ENCODE assay signal across 6 cellular contexts in the genomic region with DNA sequence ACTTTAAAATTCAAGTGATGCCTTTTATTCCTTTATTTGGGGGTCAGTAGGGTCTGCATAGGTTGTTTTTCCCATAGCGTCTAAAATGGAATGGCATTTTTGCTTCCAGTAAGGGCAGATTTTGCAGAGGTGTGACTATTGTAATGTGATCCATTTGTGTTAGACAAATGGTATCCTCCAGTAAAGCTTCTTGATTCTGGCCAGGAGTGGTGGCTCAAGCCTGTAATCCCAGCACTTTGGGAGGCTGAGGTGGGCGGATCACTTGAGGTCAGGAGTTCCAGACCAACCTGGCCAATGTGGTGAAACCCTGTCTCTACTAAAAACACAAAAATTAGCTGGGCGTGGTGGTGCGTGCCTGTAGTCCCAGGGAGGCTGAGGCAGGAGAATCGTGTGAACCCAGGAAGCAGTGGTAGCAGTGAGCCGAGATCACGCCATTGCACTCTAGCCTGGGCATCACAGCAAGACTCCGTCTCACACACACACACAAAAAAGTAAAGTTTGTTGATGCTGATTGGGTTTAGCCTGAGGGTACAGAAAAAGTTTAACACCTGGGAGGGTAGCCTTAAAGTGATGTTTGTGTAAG. TPM values are rescaled to one million over a fixed set of nuclear protein-coding genes. Genes with fewer than 3 reads are reported as not detected.
A peak's percentile ranks its signal among the peaks of the same experiment; 100 is the strongest.
DNase-seq lines count a peak whose midpoint lies in the region; TF ChIP-seq lines count a peak whose summit lies in the region.
"Not testable (repeated sequence)": the region's sequence is repeated elsewhere in the genome, so short reads cannot be mapped to it uniquely, and the experiment has no call there.

No MANE protein-coding gene starts in this region.

- not testable (repeated sequence) for H4K5ac ChIP-seq in H9 (ENCODE audit: insufficient read length, low read depth, low read length)

- H2AFZ ChIP-seq in H9 (ENCODE audit: low read length); osteoblast (ENCODE audit: low read length): not testable (repeated sequence)

- POLR2A ChIA-PET in activated CD4-positive, alpha-beta memory T cell treated with anti-CD3 and anti-CD28 coated beads, Interleukin-2, amount 10 ng/mL, durations not matched to agents 7 days and 5 days (lab: Charles Lee) = interaction anchor here (0.6 to 6.4 kb wide), 14 partner anchors 9 to 157 kb away, joined by 3 to 95 read pairs (median 4); partner anchors contain the start of genes C6orf47, CLIC1, DDAH2 and GPANK1

- not testable (repeated sequence) for H4K91ac ChIP-seq in H9 (ENCODE audit: insufficient read length, low read depth, low read length)

- CTCF ChIA-PET in activated CD4-positive, alpha-beta memory T cell treated with anti-CD3 and anti-CD28 coated beads, Interleukin-2, amount 10 ng/mL, durations not matched to agents 7 days and 5 days (lab: Charles Lee) = interaction anchor here (0.8 to 2.3 kb wide), 12 partner anchors 9 to 277 kb away, joined by 3 to 14 read pairs (median 4); partner anchors contain the start of genes DDAH2, DDX39B, HSPA1B and LSM2

- H2BK12ac ChIP-seq in H9 (ENCODE audit: insufficient read length, low read depth, low read length) = not testable (repeated sequence)

- H3K9me3 ChIP-seq in H9 (ENCODE audit: control insufficient read depth, low read depth, low read length); iPS-18a (ENCODE audit: control insufficient read depth, low read depth, low read length); osteoblast (ENCODE audit: low read depth, low read length): not testable (repeated sequence)

- H3K4me1 Mint-ChIP-seq in H9 (peaks cover 35 to 38% of the 10 kb centered on the region in 2 experiments), type B pancreatic cell (ENCODE audit: unreplicated experiment) (peaks cover 22% of the 10 kb centered on the region)
- peaks cover 48% of the 10 kb centered on the region for H3K4me1 Mint-ChIP-seq in activated CD4-positive, alpha-beta memory T cell treated with anti-CD3 and anti-CD28 coated beads, Interleukin-2, amount 10 ng/mL, durations not matched to agents 7 days and 5 days

- H2BK120ac ChIP-seq in H9 (ENCODE audit: low read depth, low read length, poor library complexity, severe bottlenecking) = not testable (repeated sequence)

- H3K27ac ChIP-seq in H9 (ENCODE audit: insufficient read length, low read depth, low read length); iPS-18a (ENCODE audit: low read length): not testable (repeated sequence)
- H3K27ac ChIP-seq in cingulate gyrus (ENCODE audit: low read depth, low read length) (peak overlapping the region; percentile 86), osteoblast (ENCODE audit: low read depth, low read length) (peak overlapping the region; percentile 12)

- H2BK20ac ChIP-seq in H9 (ENCODE audit: low read depth, low read length, poor library complexity, severe bottlenecking) = not testable (repeated sequence)

- H3T11ph ChIP-seq in H9 (ENCODE audit: low read length) = not testable (repeated sequence)

- no CpG with 5 or more reads among the region's 8 CpGs for WGBS in H9 (ENCODE audit: extremely low coverage, insufficient read length, low lambda C conversion rate)

- H3K23me2 ChIP-seq in H9 (ENCODE audit: insufficient read length, low read depth, low read length, poor library complexity, severe bottlenecking) = peaks cover 18% of the 10 kb centered on the region

- not testable (repeated sequence) for H3K4ac ChIP-seq in H9 (ENCODE audit: low read depth, low read length)

- H3K4me3 ChIP-seq in iPS-18a (ENCODE audit: low read length) = peak overlapping the region; percentile 6
- peak overlapping the region; percentile 67 for H3K4me3 ChIP-seq in osteoblast (ENCODE audit: insufficient read depth, low read length)

- not testable (repeated sequence) for DNase-seq in H9; activated CD4-positive, alpha-beta memory T cell treated with anti-CD3 and anti-CD28 coated beads, Interleukin-2, amount 10 ng/mL, durations not matched to agents 7 days and 5 days; type B pancreatic cell (ENCODE audit: extremely low spot score, unreplicated experiment)
- peak; percentile 78 for DNase-seq in osteoblast (ENCODE audit: insufficient read length, low spot score, missing footprints)

- not testable (repeated sequence) for H3K79me1 ChIP-seq in H9 (ENCODE audit: insufficient read depth, low read depth, low read length, poor library complexity, severe bottlenecking)

- not testable (repeated sequence) for H2AK5ac ChIP-seq in H9 (ENCODE audit: insufficient read length, low read length)

- not testable (repeated sequence) for H3K56ac ChIP-seq in H9 (ENCODE audit: insufficient read length, low read depth, low read length)

- not testable (repeated sequence) for H3K14ac ChIP-seq in H9 (ENCODE audit: insufficient read depth, low read length)

- not testable (repeated sequence) for H3K27ac Mint-ChIP-seq in H9
- H3K27ac Mint-ChIP-seq in activated CD4-positive, alpha-beta memory T cell treated with anti-CD3 and anti-CD28 coated beads, Interleukin-2, amount 10 ng/mL, durations not matched to agents 7 days and 5 days = peak overlapping the region; percentile 96
- peak overlapping the region; percentile 9 for H3K27ac Mint-ChIP-seq in type B pancreatic cell

- H3K23ac ChIP-seq in H9 (ENCODE audit: insufficient read length, low read depth, low read length) = not testable (repeated sequence)

- H4K8ac ChIP-seq in H9 (replicated peaks; ENCODE audit: insufficient read length, low read depth, low read length) = not testable (repeated sequence)

- not testable (repeated sequence) for H3K4me1 ChIP-seq in H9 (ENCODE audit: insufficient read depth, low read length)
- H3K4me1 ChIP-seq in iPS-18a (ENCODE audit: control insufficient read depth, low read depth, low read length) (peaks cover 15% of the 10 kb centered on the region), osteoblast (ENCODE audit: insufficient read depth, low read length) (peaks cover 32% of the 10 kb centered on the region)

- not testable (repeated sequence) for TF ChIP-seq CTCF in H9 (conservative IDR thresholded peaks at IDR 0.05); osteoblast (IDR thresholded peaks at IDR 0.05; ENCODE audit: extremely low read depth, low read depth, low read length); type B pancreatic cell (conservative IDR thresholded peaks at IDR 0.05)

- not testable (repeated sequence) for H3K79me2 ChIP-seq in H9 (ENCODE audit: insufficient read depth, low read length); osteoblast (ENCODE audit: insufficient read depth, low read length)

- H3K36me3 ChIP-seq in iPS-18a (ENCODE audit: control insufficient read depth, low read depth, low read length); osteoblast (ENCODE audit: insufficient read depth, low read length): not testable (repeated sequence)

- peaks cover 3 to 10% (median 6%) of the 10 kb centered on the region in 3 experiments; a peak in 5 of 7 replicates for H3K36me3 Mint-ChIP-seq in H9 (ENCODE audit: insufficient read depth in 1 of 3, low read depth in 3 of 3)
- peaks cover 18% of the 10 kb centered on the region for H3K36me3 Mint-ChIP-seq in activated CD4-positive, alpha-beta memory T cell treated with anti-CD3 and anti-CD28 coated beads, Interleukin-2, amount 10 ng/mL, durations not matched to agents 7 days and 5 days (ENCODE audit: low read depth)
- H3K36me3 Mint-ChIP-seq in type B pancreatic cell = not testable (repeated sequence)

- not testable (repeated sequence) for H3K27me3 ChIP-seq in H9 (ENCODE audit: insufficient read depth, low read length); iPS-18a (ENCODE audit: control insufficient read depth, insufficient read depth, low read length); osteoblast (ENCODE audit: insufficient read depth, low read length)

- H2BK5ac ChIP-seq in H9 (ENCODE audit: insufficient read length, low read length) = not testable (repeated sequence)

- H3K4me2 ChIP-seq in H9 (ENCODE audit: insufficient read depth, insufficient read length, low read length) (peak overlapping the region; percentile 28), osteoblast (ENCODE audit: insufficient read depth, low read length) (peak overlapping the region; percentile 85)

- not testable (repeated sequence) for H3K18ac ChIP-seq in H9 (ENCODE audit: insufficient read length, low read depth, low read length)

- not testable (repeated sequence) for H3K9ac ChIP-seq in H9 (ENCODE audit: extremely low read depth, insufficient read length, low read length); iPS-18a (ENCODE audit: low read length)

- not testable (repeated sequence) for H3K27me3 Mint-ChIP-seq in H9 (ENCODE audit: low read depth); activated CD4-positive, alpha-beta memory T cell treated with anti-CD3 and anti-CD28 coated beads, Interleukin-2, amount 10 ng/mL, durations not matched to agents 7 days and 5 days; type B pancreatic cell

- H3K4me3 Mint-ChIP-seq in H9 = peak overlapping the region; percentile 38 to 67
- peak overlapping the region; percentile 91 for H3K4me3 Mint-ChIP-seq in activated CD4-positive, alpha-beta memory T cell treated with anti-CD3 and anti-CD28 coated beads, Interleukin-2, amount 10 ng/mL, durations not matched to agents 7 days and 5 days
- H3K4me3 Mint-ChIP-seq in type B pancreatic cell = peak overlapping the region; percentile 52

- H4K20me1 ChIP-seq in H9 (ENCODE audit: control insufficient read depth, insufficient read depth, insufficient read length); osteoblast (ENCODE audit: insufficient read depth, low read length): not testable (repeated sequence)

- not testable (repeated sequence) for H3K9me3 Mint-ChIP-seq in H9; activated CD4-positive, alpha-beta memory T cell treated with anti-CD3 and anti-CD28 coated beads, Interleukin-2, amount 10 ng/mL, durations not matched to agents 7 days and 5 days; type B pancreatic cell

- H2BK15ac ChIP-seq in H9 (ENCODE audit: low read depth, low read length) = not testable (repeated sequence)

RNA-seq across cellular contexts. Expression of gene HSPA1A, which starts 2.7 kb away (rescaled TPM):
- total RNA-seq in H9 (2021) (51.2 and 51.7 TPM in 2 replicates), osteoblast (33.3 and 36.9 TPM in 2 replicates), type B pancreatic cell (ENCODE audit: low replicate concordance) (45.7 and 54.7 TPM in 2 replicates)
- total RNA-seq in activated CD4-positive, alpha-beta memory T cell treated with anti-CD3 and anti-CD28 coated beads, Interleukin-2, amount 10 ng/mL, durations not matched to agents 7 days and 5 days = 100 to 1,000 TPM; 147 to 151 TPM

RNA-seq across cellular contexts. Expression of gene HSPA1L, which starts 2.9 kb away (rescaled TPM):
- total RNA-seq in H9 (2021) = 1.6 and 2.5 TPM in 2 replicates
- total RNA-seq in activated CD4-positive, alpha-beta memory T cell treated with anti-CD3 and anti-CD28 coated beads, Interleukin-2, amount 10 ng/mL, durations not matched to agents 7 days and 5 days = 1 to 10 TPM; 2.8 to 3.0 TPM
- total RNA-seq in osteoblast = 0.29 and 0.72 TPM in 2 replicates
- 1.8 and 1.9 TPM in 2 replicates for total RNA-seq in type B pancreatic cell (ENCODE audit: low replicate concordance)

RNA-seq across cellular contexts. Expression of gene HSPA1B, which starts 9.5 kb away (rescaled TPM):
- 85.1 and 90.5 TPM in 2 replicates for total RNA-seq in H9 (2021)
- 10 to 100 TPM; 60.6 to 62.6 TPM for total RNA-seq in activated CD4-positive, alpha-beta memory T cell treated with anti-CD3 and anti-CD28 coated beads, Interleukin-2, amount 10 ng/mL, durations not matched to agents 7 days and 5 days
- total RNA-seq in osteoblast = 45.7 and 59.7 TPM in 2 replicates
- 132 and 252 TPM in 2 replicates for total RNA-seq in type B pancreatic cell (ENCODE audit: low replicate concordance)

RNA-seq across cellular contexts. Expression of gene LSM2, which starts 11.3 kb away (rescaled TPM):
- total RNA-seq in H9 (2021) = 114 and 123 TPM in 2 replicates
- total RNA-seq in activated CD4-positive, alpha-beta memory T cell treated with anti-CD3 and anti-CD28 coated beads, Interleukin-2, amount 10 ng/mL, durations not matched to agents 7 days and 5 days = 100 to 1,000 TPM; 100 to 108 TPM
- 18.3 and 22.4 TPM in 2 replicates for total RNA-seq in osteoblast
- 57.9 and 74.5 TPM in 2 replicates for total RNA-seq in type B pancreatic cell (ENCODE audit: low replicate concordance)

RNA-seq across cellular contexts. Expression of gene VARS1, which starts 22.5 kb away (rescaled TPM):
- total RNA-seq in H9 (2021) (148 and 154 TPM in 2 replicates), osteoblast (40.1 and 42.0 TPM in 2 replicates), type B pancreatic cell (ENCODE audit: low replicate concordance) (89.0 and 104 TPM in 2 replicates)
- total RNA-seq in activated CD4-positive, alpha-beta memory T cell treated with anti-CD3 and anti-CD28 coated beads, Interleukin-2, amount 10 ng/mL, durations not matched to agents 7 days and 5 days = 10 to 100 TPM; 84.1 to 88.4 TPM
